Comparison of ENCODE assay signal across 12 cellular contexts in the genomic region with DNA sequence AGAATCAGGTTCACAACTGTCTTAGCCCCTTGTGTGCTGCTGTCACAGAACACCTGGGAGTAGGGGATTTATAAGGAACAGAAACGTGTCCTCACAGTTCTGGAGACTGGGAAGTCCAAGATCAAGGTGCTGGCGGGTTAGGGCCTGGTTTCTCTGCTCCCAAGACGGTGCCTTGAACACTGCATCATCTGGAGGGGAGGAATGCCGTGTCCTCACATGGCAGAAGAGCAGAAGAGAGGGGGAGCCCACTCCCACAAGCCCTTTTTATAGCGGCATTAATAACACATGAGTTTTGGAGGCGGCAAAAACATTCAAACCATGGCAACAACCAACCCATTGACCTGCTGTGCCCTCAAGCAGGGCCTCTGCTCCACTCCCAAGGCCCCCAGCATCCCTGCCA.
"Had no signal": no experiment of that assay in that cellular context is flagged by ENCODE, and none has a peak within 500 bp of the region (broad histone marks: within the 10 kb centered on the region; RNA-seq: fewer than 3 reads in every experiment).

No MANE protein-coding gene starts in this region.

- H3K36me3 Mint-ChIP-seq: naive thymus-derived CD8-positive, alpha-beta T cell had no signal

- H3K27ac Mint-ChIP-seq: activated CD4-positive, alpha-beta T cell treated with anti-CD3 and anti-CD28 coated beads for 36 hours; activated T-helper 1 cell treated with anti-CD3 and anti-CD28 coated beads, Interleukin-12 subunit alpha, Interleukin-12 subunit beta, Interleukin-2, Interleukin-4 antibody, amounts not matched to agents 30 ng/mL and 10 ng/mL and 1 ng/mL, durations not matched to agents 14 hours and 24 hours and 36 hours had no signal

- H3K4me1 ChIP-seq: breast epithelium had no signal

- H3K4me3 Mint-ChIP-seq: activated CD4-positive, alpha-beta T cell treated with anti-CD3 and anti-CD28 coated beads for 36 hours; activated T-helper 1 cell treated with anti-CD3 and anti-CD28 coated beads, Interleukin-12 subunit alpha, Interleukin-12 subunit beta, Interleukin-2, Interleukin-4 antibody, amounts not matched to agents 30 ng/mL and 10 ng/mL and 1 ng/mL, durations not matched to agents 14 hours and 24 hours and 36 hours; naive thymus-derived CD8-positive, alpha-beta T cell had no signal

- H3K27me3 Mint-ChIP-seq: activated CD4-positive, alpha-beta T cell treated with anti-CD3 and anti-CD28 coated beads for 36 hours had no signal

- DNase-seq: activated CD4-positive, alpha-beta T cell treated with anti-CD3 and anti-CD28 coated beads for 36 hours; activated CD4-positive, alpha-beta T cell treated with anti-CD3 and anti-CD28 coated beads, Interleukin-2, amount 50 U/mL, for 48 hours; activated naive CD4-positive, alpha-beta T cell; activated T-cell treated with anti-CD3 and anti-CD28 coated beads for 4 hours; naive thymus-derived CD8-positive, alpha-beta T cell; stimulated activated CD4-positive, alpha-beta T cell treated with anti-CD3 and anti-CD28 coated beads, Interleukin-4, amount 100 ng/mL, for 1 hour had no signal

- H3K36me3 ChIP-seq: breast epithelium, upper lobe of right lung had no signal

- H3K9me3 Mint-ChIP-seq: activated T-helper 1 cell treated with anti-CD3 and anti-CD28 coated beads, Interleukin-12 subunit alpha, Interleukin-12 subunit beta, Interleukin-2, Interleukin-4 antibody, amounts not matched to agents 30 ng/mL and 10 ng/mL and 1 ng/mL, durations not matched to agents 14 hours and 24 hours and 36 hours; naive thymus-derived CD8-positive, alpha-beta T cell had no signal

- H3K4me3 ChIP-seq: breast epithelium, dorsolateral prefrontal cortex, SK-N-MC, testis, upper lobe of right lung had no signal

- ATAC-seq: activated CD4-positive, alpha-beta T cell treated with anti-CD3 and anti-CD28 coated beads for 36 hours; naive thymus-derived CD8-positive, alpha-beta T cell had no signal

- H3K4me1 Mint-ChIP-seq: activated CD4-positive, alpha-beta T cell treated with anti-CD3 and anti-CD28 coated beads for 36 hours had no signal

- H3K27me3 ChIP-seq: breast epithelium, dorsolateral prefrontal cortex, testis, upper lobe of right lung had no signal

- H3K27ac ChIP-seq: breast epithelium, SK-N-MC, testis, upper lobe of right lung had no signal

- H3K9me3 ChIP-seq: breast epithelium, testis, upper lobe of right lung had no signal
